In genomic region chr6:110556317-110557115, GRCh38 we compare ENCODE assay signal across 17 cellular contexts.
"Had no signal": no experiment of that assay in that cellular context is flagged by ENCODE, and none has a peak within 500 bp of the region (broad histone marks: within the 10 kb centered on the region; RNA-seq: fewer than 3 reads in every experiment).

No MANE protein-coding gene starts in this region.

- DNase-seq: activated CD4-positive, alpha-beta T cell treated with anti-CD3 and anti-CD28 coated beads for 1 hour; activated CD4-positive, alpha-beta T cell treated with anti-CD3 and anti-CD28 coated beads, Interleukin-2, amount 50 U/mL, for 1 hour; activated CD8-positive, alpha-beta T cell treated with anti-CD3 and anti-CD28 coated beads, Interleukin-2, amount 10 ng/mL, durations not matched to agents 7 days and 5 days; effector CD4-positive, alpha-beta T cell; foreskin keratinocyte; kidney glomerular epithelial cell; left ventricle myocardium superior; mammary epithelial cell; ovary; psoas muscle; stimulated activated CD4-positive, alpha-beta T cell treated with anti-CD3 and anti-CD28 coated beads, Interleukin-4, amount 100 ng/mL, for 24 hours; stimulated activated naive CD4-positive, alpha-beta T cell treated with Interleukin-2 at 50 U/mL for 16 hours; transverse colon; uterus; WERI-Rb-1 had no signal

- H3K4me1 ChIP-seq: foreskin keratinocyte, psoas muscle, right atrium auricular region, uterus had no signal

- H3K27ac ChIP-seq: foreskin keratinocyte, neutrophil, ovary, psoas muscle, right atrium auricular region, transverse colon, uterus, WERI-Rb-1 had no signal

- H3K36me3 ChIP-seq: neutrophil, ovary, right atrium auricular region, transverse colon, uterus, WERI-Rb-1 had no signal

- H3K4me3 ChIP-seq: ovary, psoas muscle, right atrium auricular region, transverse colon, uterus had no signal

- H3K9me3 ChIP-seq: neutrophil, psoas muscle, uterus had no signal

- H3K27me3 ChIP-seq: foreskin keratinocyte, neutrophil, ovary, right atrium auricular region, transverse colon, uterus had no signal
